1 cellular context compared by ENCODE assay signal in genomic region chr6:27267003-27267402, GRCh38.
A peak's percentile ranks its signal among the peaks of the same experiment; 100 is the strongest.
TF ChIP-seq lines count a peak whose summit lies in the region.

No MANE protein-coding gene starts in this region.

TF ChIP-seq in HEK293, 187 proteins besides CTCF, POLR2A, EP300 and RAD21 (continued from another document):
- TF ChIP-seq ZNF518A (tag by site-specific recombination; conservative IDR thresholded peaks at IDR 0.05; ENCODE audit: low read depth) (peak; percentile 85), ZNF292 (tag by site-specific recombination; IDR thresholded peaks at IDR 0.05; ENCODE audit: borderline replicate concordance, low read depth) (0 out of 2 replicates have a peak, but pooled peaks have one; percentile 52), ZNF623 (tag by site-specific recombination; IDR thresholded peaks at IDR 0.05) (peak; percentile 62), ZNF354C (tag by site-specific recombination; IDR thresholded peaks at IDR 0.05; ENCODE audit: borderline replicate concordance, low read depth) (0 out of 2 replicates have a peak, but pooled peaks have one; percentile 20), ZNF394 (tag by site-specific recombination; IDR thresholded peaks at IDR 0.05; ENCODE audit: borderline replicate concordance) (peak; percentile 93), ZNF664 (tag by site-specific recombination; IDR thresholded peaks at IDR 0.05) (peak; percentile 36; the same call in 1 of the 2 replicates), ZNF223 (tag by site-specific recombination; IDR thresholded peaks at IDR 0.05) (0 out of 2 replicates have a peak, but pooled peaks have one; percentile 66), ZNF426 (tag by site-specific recombination; IDR thresholded peaks at IDR 0.05) (peak; percentile 82), ZNF558 (tag by site-specific recombination; IDR thresholded peaks at IDR 0.05) (peak; percentile 76; the same call in 1 of the 2 replicates), ZNF138 (tag by site-specific recombination; IDR thresholded peaks at IDR 0.05; ENCODE audit: borderline replicate concordance) (0 out of 2 replicates have a peak, but pooled peaks have one; percentile 32), ZBTB8A (tag by site-specific recombination; IDR thresholded peaks at IDR 0.05) (peak; percentile 70)
TF ChIP-seq in HEK293: peak in this region for 22; not testable (repeated sequence) for 165.
